In the genomic region with DNA sequence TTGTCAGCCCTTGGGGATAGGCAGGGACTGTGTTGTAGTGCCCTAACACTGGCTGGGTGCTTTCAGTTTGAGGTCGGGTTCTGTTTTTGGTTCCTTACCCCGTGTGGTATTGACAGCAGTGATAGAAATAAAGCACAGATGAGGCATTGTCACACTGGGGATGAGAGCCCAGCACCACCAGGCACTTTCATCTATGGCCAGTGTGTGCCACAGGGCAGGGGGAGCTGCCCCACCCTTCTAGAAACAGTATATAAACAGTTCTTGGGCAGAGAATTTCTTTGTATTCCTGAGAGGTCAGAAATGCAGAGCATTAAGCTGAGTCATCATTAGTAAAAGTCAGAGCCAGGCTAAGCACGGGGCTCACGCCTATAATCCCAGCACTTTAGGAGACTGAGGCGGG, we compare ENCODE assay signal across 10 cellular contexts. TPM values are rescaled to one million over a fixed set of nuclear protein-coding genes. Genes with fewer than 3 reads are reported as not detected.
DNase-seq lines count a peak whose midpoint lies in the region; ATAC-seq and TF ChIP-seq lines count a peak whose summit lies in the region.
"Had no signal": no experiment of that assay in that cellular context is flagged by ENCODE, and none has a peak within 500 bp of the region (broad histone marks: within the 10 kb centered on the region; RNA-seq: fewer than 3 reads in every experiment).

No MANE protein-coding gene starts in this region.

- TF ChIP-seq EP300 in suprapubic skin (IDR thresholded peaks at IDR 0.05) = no peak

- POLR2A ChIA-PET in CD4-positive, alpha-beta T cell (lab: Charles Lee) = no interaction called here

- TF ChIP-seq CTCF in lower lobe of right lung (IDR thresholded peaks at IDR 0.05) (no peak), suprapubic skin (IDR thresholded peaks at IDR 0.05) (no peak)
- no peak for TF ChIP-seq CTCF in CD4-positive, alpha-beta T cell (IDR thresholded peaks at IDR 0.05)

- CTCF ChIA-PET in CD4-positive, alpha-beta T cell (lab: Charles Lee) = interaction anchor here (1.1 kb wide), 1 partner anchor 38 kb away, joined by 3 read pairs; no protein-coding TSS in a partner anchor

- TF ChIP-seq POLR2A in suprapubic skin (IDR thresholded peaks at IDR 0.05) = no peak

- intact Hi-C loops in lower lobe of right lung (cut with DNase I) = no loop called here
- intact Hi-C loops in CD4-positive, alpha-beta T cell (cut with DNase I, micrococcal nuclease) = no loop called here

- 45% methylated on average over 5 of the region's 5 CpGs for WGBS in suprapubic skin

- peak; percentile 60 to 76 for ATAC-seq in lower lobe of right lung
- ATAC-seq in CD4-positive, alpha-beta T cell (ENCODE audit: poor library complexity) = no peak
- ATAC-seq in HG03039 (IDR thresholded peaks at IDR 0.05; ENCODE audit: unreplicated experiment) = no peak

- peak overlapping the region; percentile 23 for H3K4me3 ChIP-seq in lower lobe of right lung
- no peak overlapping the region for H3K4me3 ChIP-seq in suprapubic skin

- H3K27ac Mint-ChIP-seq in CD4-positive, alpha-beta T cell = no peak overlapping the region
- H3K27ac Mint-ChIP-seq: activated CD4-positive, alpha-beta T cell treated with anti-CD3 and anti-CD28 coated beads, Interleukin-2, amount 10 ng/mL, durations not matched to agents 24 days and 14 days had no signal

- H3K9me3 Mint-ChIP-seq in CD4-positive, alpha-beta T cell = no peaks in the 10 kb centered on the region
- H3K9me3 Mint-ChIP-seq: activated CD4-positive, alpha-beta T cell treated with anti-CD3 and anti-CD28 coated beads, Interleukin-2, amount 10 ng/mL, durations not matched to agents 24 days and 14 days had no signal

- H3K27ac ChIP-seq in caudate nucleus (ENCODE audit: low read depth, low read length) (peak overlapping the region; percentile 98), lower lobe of right lung (peak overlapping the region; percentile 90), suprapubic skin (peak overlapping the region; percentile 90)
- no peak overlapping the region for H3K27ac ChIP-seq in CD4-positive, alpha-beta T cell (ENCODE audit: low read depth, low read length)

- H3K27me3 ChIP-seq in lower lobe of right lung (ENCODE audit: low read depth) (no peaks in the 10 kb centered on the region), suprapubic skin (no peaks in the 10 kb centered on the region)
- H3K27me3 ChIP-seq in CD4-positive, alpha-beta T cell (ENCODE audit: control insufficient read depth, insufficient read depth, low read length) = no peaks in the 10 kb centered on the region

- DNase-seq in M059J (ENCODE audit: low read depth) (peak; percentile 53), caudate nucleus (lab: John Stamatoyannopoulos, UW) (peak in 55 of 61 donors; percentile 15 to 93 (median 68)), lower lobe of right lung (no peak), suprapubic skin (ENCODE audit: low spot score in 2 of 2) (no peak), DMS79 treated with DMSO at 0.1 percent for 48 hours (lab: John Stamatoyannopoulos, UW) (no peak), mesenteric fat pad (ENCODE audit: low spot score) (no peak)
- no peak for DNase-seq in CD4-positive, alpha-beta T cell
- DNase-seq: activated CD4-positive, alpha-beta T cell treated with anti-CD3 and anti-CD28 coated beads, Interleukin-2, amount 10 ng/mL, durations not matched to agents 24 days and 14 days; KG1 had no signal

- no peaks in the 10 kb centered on the region for H3K27me3 Mint-ChIP-seq in CD4-positive, alpha-beta T cell
- H3K27me3 Mint-ChIP-seq: activated CD4-positive, alpha-beta T cell treated with anti-CD3 and anti-CD28 coated beads, Interleukin-2, amount 10 ng/mL, durations not matched to agents 24 days and 14 days had no signal

- H3K4me1 ChIP-seq in lower lobe of right lung (peaks cover 62% of the 10 kb centered on the region), suprapubic skin (peaks cover 45% of the 10 kb centered on the region)

- peaks cover 47% of the 10 kb centered on the region for H3K36me3 ChIP-seq in lower lobe of right lung
- peaks cover 48% of the 10 kb centered on the region for H3K36me3 ChIP-seq in suprapubic skin

- H3K9me3 ChIP-seq in lower lobe of right lung (no peaks in the 10 kb centered on the region), suprapubic skin (no peaks in the 10 kb centered on the region)
- H3K9me3 ChIP-seq in CD4-positive, alpha-beta T cell (ENCODE audit: control insufficient read depth, low read length) = no peaks in the 10 kb centered on the region

- H3K36me3 Mint-ChIP-seq in CD4-positive, alpha-beta T cell (ENCODE audit: low read depth) = peaks cover 81% of the 10 kb centered on the region

- H3K4me1 Mint-ChIP-seq in CD4-positive, alpha-beta T cell (ENCODE audit: low read depth) = no peaks in the 10 kb centered on the region

- H3K4me3 Mint-ChIP-seq in CD4-positive, alpha-beta T cell = no peak overlapping the region
- H3K4me3 Mint-ChIP-seq: activated CD4-positive, alpha-beta T cell treated with anti-CD3 and anti-CD28 coated beads, Interleukin-2, amount 10 ng/mL, durations not matched to agents 24 days and 14 days had no signal

RNA-seq across cellular contexts. Expression of a gene that starts 23.1 kb away (rescaled TPM):
- 0.07 and 1.6 TPM in 2 replicates for total RNA-seq in M059J (2014; rRNA removed; shearing (Covaris generic))
- total RNA-seq in lower lobe of right lung = 17.0 TPM
- total RNA-seq in suprapubic skin = 1 to 10 TPM; 1.9 to 8.3 (median 5.7) TPM
- total RNA-seq in CD4-positive, alpha-beta T cell = under 1 TPM in 1 of 2 experiments, not detected in 1; 0.96 TPM
- total RNA-seq in mesenteric fat pad = 88.4 TPM

RNA-seq across cellular contexts. Expression of a gene that starts 29.9 kb away (rescaled TPM):
- total RNA-seq in M059J (2014; rRNA removed; shearing (Covaris generic)) = 47.8 and 62.9 TPM in 2 replicates
- total RNA-seq in lower lobe of right lung (8.7 TPM), suprapubic skin (10 to 100 TPM in 1 of 4 donors, 1 to 10 TPM in 3; 4.5 to 19.7 (median 7.3) TPM), mesenteric fat pad (5.9 TPM)
- total RNA-seq in CD4-positive, alpha-beta T cell = 10 to 100 TPM in 1 of 2 experiments, 1 to 10 TPM in 1; 9.6 to 10.6 TPM

RNA-seq across cellular contexts. Expression of a gene that starts 42.0 kb away (rescaled TPM):
- 31.5 and 43.5 TPM in 2 replicates for total RNA-seq in M059J (2014; rRNA removed; shearing (Covaris generic))
- total RNA-seq in lower lobe of right lung (45.8 TPM), suprapubic skin (10 to 100 TPM; 17.8 to 35.8 (median 27.4) TPM), mesenteric fat pad (34.1 TPM)
- total RNA-seq in CD4-positive, alpha-beta T cell = 10 to 100 TPM; 50.3 to 60.1 TPM

Comparison
In these comparisons a context has a peak if more than half of its experiments do, and no peak if none do; other contexts are left out.
1. DNase-seq: peak in M059J (single experiment) and caudate nucleus (55 of 61); none in lower lobe of right lung (single experiment), suprapubic skin (0 of 2), CD4-positive, alpha-beta T cell (0 of 10), DMS79 treated with DMSO at 0.1 percent for 48 hours (single experiment) and mesenteric fat pad (single experiment).
2. ATAC-seq: peak in lower lobe of right lung (2 of 2); none in CD4-positive, alpha-beta T cell (single experiment) and HG03039 (single experiment).